In the genomic region with DNA sequence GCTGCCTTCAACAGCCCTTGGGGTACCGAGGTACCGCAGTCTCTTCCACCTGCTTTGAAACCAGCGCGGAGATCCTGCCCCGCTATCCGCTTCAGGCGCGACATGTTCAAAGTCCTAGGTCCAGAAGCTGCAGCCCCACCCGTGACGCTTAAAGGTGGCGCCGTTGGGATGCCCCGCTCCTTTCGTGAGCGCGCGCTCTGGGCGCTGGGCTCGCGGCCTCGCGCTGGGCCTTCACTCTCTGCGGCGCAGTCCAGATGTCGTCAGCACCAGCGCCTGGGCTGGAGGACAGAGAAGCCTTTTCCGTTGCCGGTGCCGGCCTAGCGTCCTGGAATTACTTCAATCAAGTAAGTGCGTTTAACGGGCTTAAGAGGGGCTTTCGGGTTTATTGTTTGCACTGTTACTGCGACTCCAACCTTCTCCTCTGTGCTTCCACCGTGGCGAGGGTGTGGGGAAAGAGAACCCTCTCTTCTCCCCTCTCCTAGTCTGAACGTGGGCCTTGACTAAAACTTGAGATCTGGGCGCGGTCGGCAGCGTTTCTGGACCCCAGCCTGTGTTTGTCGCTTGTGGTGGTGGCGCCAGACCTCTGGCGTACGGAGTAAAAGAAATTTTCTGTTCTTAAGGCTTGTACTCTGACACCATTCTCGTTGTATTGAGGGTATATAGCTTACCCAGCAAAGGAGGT, we compare ENCODE assay signal across 8 cellular contexts. TPM values are rescaled to one million over a fixed set of nuclear protein-coding genes. Genes with fewer than 3 reads are reported as not detected.
DNase-seq lines count a peak whose midpoint lies in the region; ATAC-seq and TF ChIP-seq lines count a peak whose summit lies in the region.

Gene LRRC40 (minus strand): TSS at position 143 of the 682 bp plus-strand sequence. CDS start 39 bp downstream, at position 104.

- peak within 1 kb of the TSS; percentile 98 for H3K9ac ChIP-seq in mammary epithelial cell (ENCODE audit: insufficient read depth, low read length)
- H3K9ac ChIP-seq in iPS-20b (ENCODE audit: low read depth, low read length) = peak within 1 kb of the TSS; percentile 98

- ATAC-seq in GM18870 (IDR thresholded peaks at IDR 0.05; ENCODE audit: unreplicated experiment) (peak; percentile 78), HG03135 (IDR thresholded peaks at IDR 0.05; ENCODE audit: unreplicated experiment) (peak; percentile 88)

- peak within 1 kb of the TSS; percentile 94 for H3K4me3 ChIP-seq in ACC112 (ENCODE audit: low read depth, low read length)
- H3K4me3 ChIP-seq in WERI-Rb-1 (ENCODE audit: low read depth, low read length) = peak within 1 kb of the TSS; percentile 97
- H3K4me3 ChIP-seq in mammary epithelial cell (replicated peaks in 1 of 3; ENCODE audit: insufficient read depth in 1 of 3, low read depth in 2 of 3, low read length in 3 of 3) = peak within 1 kb of the TSS; percentile 73 to 91 (median 77)
- peak within 1 kb of the TSS; percentile 99 for H3K4me3 ChIP-seq in iPS-20b (ENCODE audit: low read length)
- peak within 1 kb of the TSS; percentile 52 to 91 (median 76) for H3K4me3 ChIP-seq in skin epidermis

- no peaks in the 10 kb centered on the region for H4K20me1 ChIP-seq in mammary epithelial cell (ENCODE audit: insufficient read depth, low read length)

- H3K4me1 ChIP-seq in ACC112 (ENCODE audit: control insufficient read depth, insufficient read depth, low read length, unreplicated experiment) (peaks cover 34% of the 10 kb centered on the region), mammary epithelial cell (ENCODE audit: insufficient read depth, low read length) (peaks cover 8% of the 10 kb centered on the region), iPS-20b (ENCODE audit: insufficient read depth, low read length) (no peaks in the 10 kb centered on the region; the same call in 1 of the 2 replicates)

- TSS peak; percentile 66 for BruUV-seq in mammary epithelial cell (replicated peaks; lab: Mats Ljungman, UMichigan)

- H3K36me3 ChIP-seq in ACC112 (ENCODE audit: insufficient read depth, low read length) = peaks cover 5% of the 10 kb centered on the region; the same call in 1 of the 2 replicates
- H3K36me3 ChIP-seq in WERI-Rb-1 = peaks cover 23% of the 10 kb centered on the region
- no peaks in the 10 kb centered on the region for H3K36me3 ChIP-seq in mammary epithelial cell (ENCODE audit: insufficient read depth, low read length)
- H3K36me3 ChIP-seq in iPS-20b (ENCODE audit: insufficient read depth, low read depth, low read length) = peaks cover 14% of the 10 kb centered on the region

- dilution Hi-C loops in mammary epithelial cell (cut with HindIII; ENCODE audit: low sequenced_read_pairs) = no loop called here

- in situ Hi-C loops in mammary epithelial cell (cut with MboI; ENCODE audit: low sequenced_read_pairs in 2 of 2) = no loop called here

- TF ChIP-seq CTCF in WERI-Rb-1 (IDR thresholded peaks at IDR 0.05; ENCODE audit: low read depth, low read length) = no peak
- TF ChIP-seq CTCF in mammary epithelial cell (conservative IDR thresholded peaks at IDR 0.05 in 1 of 2, IDR thresholded peaks at IDR 0.05 in 1 of 2; ENCODE audit: extremely low read depth in 1 of 2, insufficient read depth in 1 of 2, low read depth in 1 of 2, low read length in 2 of 2) = no peak

- H3K4me2 ChIP-seq in mammary epithelial cell (ENCODE audit: insufficient read depth, low read depth, low read length) = peak within 1 kb of the TSS; percentile 98

- WGBS in mammary epithelial cell (ENCODE audit: low coverage, missing lambda C conversion rate) = 3% methylated on average over 46 of the region's 46 CpGs

- no peaks in the 10 kb centered on the region for H3K9me3 ChIP-seq in WERI-Rb-1 (ENCODE audit: severe bottlenecking)
- H3K9me3 ChIP-seq in mammary epithelial cell (replicated peaks; ENCODE audit: insufficient read depth, low read length) = no peaks in the 10 kb centered on the region
- no peaks in the 10 kb centered on the region for H3K9me3 ChIP-seq in iPS-20b (ENCODE audit: insufficient read depth, low read depth, low read length)

- peak within 1 kb of the TSS; percentile 91 for H2AFZ ChIP-seq in ACC112 (ENCODE audit: low read length, unreplicated experiment)
- peak within 1 kb of the TSS; percentile 96 for H2AFZ ChIP-seq in mammary epithelial cell (ENCODE audit: low read depth, low read length)

- intact Hi-C loops in mammary epithelial cell (cut with micrococcal nuclease) = loop anchor here (1.0 to 5.0 kb wide), 2 partner anchors 16 to 282 kb away; partner anchors contain the start of gene SRSF11

- H3K79me2 ChIP-seq in ACC112 (ENCODE audit: control insufficient read depth, insufficient read depth, low read length, unreplicated experiment) = peaks cover 93% of the 10 kb centered on the region
- H3K79me2 ChIP-seq in mammary epithelial cell (ENCODE audit: insufficient read depth, low read length) = peaks cover 97% of the 10 kb centered on the region

- H3K27me3 ChIP-seq in ACC112 (ENCODE audit: insufficient read depth, low read length) (no peaks in the 10 kb centered on the region), WERI-Rb-1 (ENCODE audit: insufficient read depth, low read depth, severe bottlenecking) (no peaks in the 10 kb centered on the region), mammary epithelial cell (ENCODE audit: insufficient read depth, low read length) (no peaks in the 10 kb centered on the region), iPS-20b (ENCODE audit: insufficient read depth, low read length) (no peaks in the 10 kb centered on the region)

- H3K27ac ChIP-seq in ACC112 (ENCODE audit: low read depth, low read length) = peak within 1 kb of the TSS; percentile 92
- H3K27ac ChIP-seq in WERI-Rb-1 = peak within 1 kb of the TSS; percentile 90
- H3K27ac ChIP-seq in mammary epithelial cell (ENCODE audit: insufficient read depth, low read depth, low read length) = peak within 1 kb of the TSS; percentile 97
- peak within 1 kb of the TSS; percentile 66 for H3K27ac ChIP-seq in iPS-20b (ENCODE audit: low read length)
- peak within 1 kb of the TSS; percentile 73 to 97 (median 91) for H3K27ac ChIP-seq in skin epidermis

- CTCF ChIA-PET in mammary epithelial cell (lab: Charles Lee; ENCODE audit: low non-redundant PET) = no interaction called here

- DNase-seq in NCI-H2196 treated with DMSO at 0.1 percent for 48 hours (lab: John Stamatoyannopoulos, UW; ENCODE audit: unreplicated experiment) = peak; percentile 88
- DNase-seq in WERI-Rb-1 = peak; percentile 96
- peak; percentile 95 for DNase-seq in mammary epithelial cell

RNA-seq across cellular contexts. Expression of gene LRRC40, which starts in this region (rescaled TPM):
- total RNA-seq in mammary epithelial cell = 10 to 100 TPM; 18.2 to 20.7 TPM
- polyA plus RNA-seq in mammary epithelial cell = 9.8 TPM
- 7.4 TPM for polyA minus RNA-seq in mammary epithelial cell

Comparison
In these comparisons a context has a peak if more than half of its experiments do, and no peak if none do; other contexts are left out.
1. Peak in every context shown above with its lines: DNase-seq, ATAC-seq, H3K4me3 ChIP-seq and H3K27ac ChIP-seq.